In genomic region chr16:69724981-69725479, GRCh38 we compare ENCODE assay signal across 8 cellular contexts. TPM values are rescaled to one million over a fixed set of nuclear protein-coding genes. Genes with fewer than 3 reads are reported as not detected.
A peak's percentile ranks its signal among the peaks of the same experiment; 100 is the strongest.
DNase-seq lines count a peak whose midpoint lies in the region; ATAC-seq and TF ChIP-seq lines count a peak whose summit lies in the region.

No MANE protein-coding gene starts in this region.

- peaks cover 20% of the 10 kb centered on the region for H3K4me1 ChIP-seq in CD4-positive, alpha-beta memory T cell (ENCODE audit: insufficient read depth, low read length)

- no peak for DNase-seq in CD4-positive, alpha-beta memory T cell
- no peak for DNase-seq in MG63
- DNase-seq in dedifferentiated amniotic fluid mesenchymal stem cell (ENCODE audit: extremely low spot score): peak; percentile 35
- no peak for DNase-seq in epidermal melanocyte (ENCODE audit: insufficient read length, low spot score)
- DNase-seq in T1000 (lab: John Stamatoyannopoulos, UW): no peak

- POLR2A ChIA-PET in CD4-positive, alpha-beta memory T cell (lab: Charles Lee; ENCODE audit: partially characterized antibody): interaction anchor here (1.6 to 5.8 kb wide), 3 partner anchors 7 to 29 kb away, joined by 6 to 71 read pairs (median 7); partner anchors contain the start of gene NOB1

- no peaks in the 10 kb centered on the region for H3K27me3 ChIP-seq in CD4-positive, alpha-beta memory T cell (ENCODE audit: insufficient read depth, low read length)
- H3K27me3 ChIP-seq in MG63: no peaks in the 10 kb centered on the region

- H3K9me3 Mint-ChIP-seq in CD4-positive, alpha-beta memory T cell: no peaks in the 10 kb centered on the region
- H3K9me3 Mint-ChIP-seq in nephron: no peaks in the 10 kb centered on the region

- no peak for TF ChIP-seq CTCF in nephron (IDR thresholded peaks at IDR 0.05; ENCODE audit: unreplicated experiment in 3 of 3)

- no peak overlapping the region for H3K27ac ChIP-seq in CD4-positive, alpha-beta memory T cell (ENCODE audit: low read depth, low read length)

- H3K36me3 ChIP-seq in CD4-positive, alpha-beta memory T cell (ENCODE audit: insufficient read depth, low read length): no peaks in the 10 kb centered on the region
- H3K36me3 ChIP-seq in MG63: no peaks in the 10 kb centered on the region; the same call in 1 of the 2 replicates

- no peaks in the 10 kb centered on the region for H3K9me3 ChIP-seq in CD4-positive, alpha-beta memory T cell (ENCODE audit: control insufficient read depth in 1 of 2, low read length in 2 of 2)
- H3K9me3 ChIP-seq in MG63: no peaks in the 10 kb centered on the region

- H3K4me3 ChIP-seq in CD4-positive, alpha-beta memory T cell (ENCODE audit: low read length in 2 of 2): no peak overlapping the region
- H3K4me3 ChIP-seq in MG63: peak overlapping the region; percentile 63

- no peaks in the 10 kb centered on the region for H3K27me3 Mint-ChIP-seq in CD4-positive, alpha-beta memory T cell
- H3K27me3 Mint-ChIP-seq in nephron (ENCODE audit: low read depth): no peaks in the 10 kb centered on the region

- intact Hi-C loops in CD4-positive, alpha-beta memory T cell (cut with micrococcal nuclease): no loop called here

- no peaks in the 10 kb centered on the region for H3K36me3 Mint-ChIP-seq in CD4-positive, alpha-beta memory T cell
- peaks cover 4% of the 10 kb centered on the region for H3K36me3 Mint-ChIP-seq in nephron (ENCODE audit: low read depth)

- peak overlapping the region in 6 of 7 donors; percentile 18 to 85 (median 50) for H3K27ac Mint-ChIP-seq in CD4-positive, alpha-beta memory T cell
- peak overlapping the region; percentile 61 to 90 (median 78) for H3K27ac Mint-ChIP-seq in nephron

- H3K4me1 Mint-ChIP-seq in CD4-positive, alpha-beta memory T cell: peaks cover 13 to 37% (median 16%) of the 10 kb centered on the region in 4 donors
- peaks cover 24% of the 10 kb centered on the region for H3K4me1 Mint-ChIP-seq in nephron

- no peak for ATAC-seq in GM19395 (IDR thresholded peaks at IDR 0.05; ENCODE audit: unreplicated experiment)
- no peak for ATAC-seq in GM21381 (IDR thresholded peaks at IDR 0.05; ENCODE audit: unreplicated experiment)

- CTCF ChIA-PET in CD4-positive, alpha-beta memory T cell (lab: Charles Lee; ENCODE audit: partially characterized antibody): interaction anchor here (0.6 to 7.8 kb wide), 7 partner anchors 12 to 329 kb away, joined by 3 to 72 read pairs (median 4); partner anchors contain the start of genes NOB1 and WWP2

- H3K4me3 Mint-ChIP-seq in CD4-positive, alpha-beta memory T cell: peak overlapping the region in 6 of 8 donors; percentile 18 to 96 (median 47)
- peak overlapping the region; percentile 88 to 93 (median 88) for H3K4me3 Mint-ChIP-seq in nephron

RNA-seq across cellular contexts. Expression of gene NQO1, which starts 1.3 kb away (rescaled TPM):
- 1 to 10 TPM; 4.8 to 5.9 TPM for total RNA-seq in CD4-positive, alpha-beta memory T cell
- 1 to 10 TPM; 5.5 to 8.6 TPM for polyA plus RNA-seq in CD4-positive, alpha-beta memory T cell
- total RNA-seq in MG63 (2014; rRNA removed; shearing (Covaris generic); ENCODE audit: low replicate concordance): 157 and 197 TPM in 2 replicates

RNA-seq across cellular contexts. Expression of gene NOB1, which starts 29.7 kb away (rescaled TPM):
- 10 to 100 TPM; 41.0 to 49.9 TPM for total RNA-seq in CD4-positive, alpha-beta memory T cell
- polyA plus RNA-seq in CD4-positive, alpha-beta memory T cell: 10 to 100 TPM; 28.0 to 54.4 TPM
- 52.8 and 79.0 TPM in 2 replicates for total RNA-seq in MG63 (2014; rRNA removed; shearing (Covaris generic); ENCODE audit: low replicate concordance)

RNA-seq across cellular contexts. Expression of gene WWP2, which starts 37.1 kb away (rescaled TPM):
- 10 to 100 TPM; 76.3 to 77.0 TPM for total RNA-seq in CD4-positive, alpha-beta memory T cell
- polyA plus RNA-seq in CD4-positive, alpha-beta memory T cell: 10 to 100 TPM; 27.8 to 49.4 TPM
- 3.9 and 15.5 TPM in 2 replicates for total RNA-seq in MG63 (2014; rRNA removed; shearing (Covaris generic); ENCODE audit: low replicate concordance)

Comparison
In these comparisons a context has a peak if more than half of its experiments do, and no peak if none do; other contexts are left out.
1. RNA of gene NQO1, which starts 1.3 kb away (total RNA-seq): 157 to 197 TPM in MG63; 4.8 to 5.9 TPM in CD4-positive, alpha-beta memory T cell; every median in the first group is over 10 times any median in the second.